19 cellular contexts compared by ENCODE assay signal in genomic region chr7:11328309-11328708, GRCh38.
DNase-seq lines count a peak whose midpoint lies in the region; ATAC-seq and TF ChIP-seq lines count a peak whose summit lies in the region.
"Had no signal": no experiment of that assay in that cellular context is flagged by ENCODE, and none has a peak within 500 bp of the region (broad histone marks: within the 10 kb centered on the region; RNA-seq: fewer than 3 reads in every experiment).

No MANE protein-coding gene starts in this region.

- ATAC-seq in HG02588 (IDR thresholded peaks at IDR 0.05; ENCODE audit: unreplicated experiment): no peak
- no peak for ATAC-seq in esophagus mucosa
- ATAC-seq: stimulated activated effector memory CD8-positive, alpha-beta T cell treated with anti-CD3 and anti-CD28 coated beads, Interleukin-12 subunit alpha, Interleukin-12 subunit beta, amount 100 ng/mL, for 72 hours had no signal

- H3K4me1 ChIP-seq in HUES48 (ENCODE audit: control insufficient read depth, insufficient read depth, low read length) (peaks cover 7% of the 10 kb centered on the region), smooth muscle cell (ENCODE audit: low read depth) (no peaks in the 10 kb centered on the region)
- H3K4me1 ChIP-seq: thyroid gland had no signal

- H3K36me3 ChIP-seq in HUES48 (ENCODE audit: control insufficient read depth, insufficient read depth, low read length): no peaks in the 10 kb centered on the region
- no peaks in the 10 kb centered on the region for H3K36me3 ChIP-seq in smooth muscle cell (ENCODE audit: low read depth)
- H3K36me3 ChIP-seq: thyroid gland had no signal

- H3K27ac ChIP-seq in HUES48 (ENCODE audit: low read depth, low read length) (peak overlapping the region; percentile 26), smooth muscle cell (ENCODE audit: low read depth) (peak overlapping the region; percentile 35)
- H3K27ac ChIP-seq: epithelial cell of prostate, thyroid gland had no signal

- no peaks in the 10 kb centered on the region for H3K79me2 ChIP-seq in smooth muscle cell (ENCODE audit: low read depth)

- peak overlapping the region; percentile 65 for H2AFZ ChIP-seq in smooth muscle cell (ENCODE audit: low read depth)

- H3K9ac ChIP-seq in HUES48 (ENCODE audit: low read depth, low read length) (no peak overlapping the region), smooth muscle cell (ENCODE audit: low read depth) (no peak overlapping the region)

- H3K4me2 ChIP-seq in smooth muscle cell: no peak overlapping the region

- H4K20me1 ChIP-seq in smooth muscle cell (ENCODE audit: low read depth): no peaks in the 10 kb centered on the region

- TF ChIP-seq CTCF in smooth muscle cell (IDR thresholded peaks at IDR 0.05; ENCODE audit: borderline replicate concordance, insufficient read depth, poor library complexity, severe bottlenecking): no peak

- 20% methylated on average over 3 of the region's 3 CpGs for WGBS in smooth muscle cell (ENCODE audit: low lambda C conversion rate)

- H3K9me3 ChIP-seq in HUES48 (ENCODE audit: control insufficient read depth, insufficient read depth, low read length) (no peaks in the 10 kb centered on the region), smooth muscle cell (replicated peaks; ENCODE audit: low read depth) (no peaks in the 10 kb centered on the region)
- H3K9me3 ChIP-seq: thyroid gland had no signal

- DNase-seq in cerebellar cortex (ENCODE audit: low spot score) (peak; percentile 23), iPS-NIHi11 (ENCODE audit: low spot score) (peak; percentile 23), smooth muscle cell (lab: John Stamatoyannopoulos, UW; ENCODE audit: unreplicated experiment) (no peak), NCI-H1048 (lab: John Stamatoyannopoulos, UW) (no peak), NCI-H1092 treated with DMSO at 0.1 percent for 48 hours (lab: John Stamatoyannopoulos, UW) (no peak)
- DNase-seq: activated naive CD4-positive, alpha-beta T cell treated with anti-CD3 and anti-CD28 coated beads, Interleukin-2, amount 10 ng/mL, durations not matched to agents 7 days and 5 days; activated T-cell treated with anti-CD3 and anti-CD28 coated beads, Interleukin-2, amount 50 U/mL, for 1 hour; aorta; head of caudate nucleus; IMR-90; NCI-H2029 treated with DMSO at 0.1 percent for 48 hours; NCI-H510A treated with DMSO at 0.1 percent for 48 hours; stimulated activated CD4-positive, alpha-beta T cell treated with anti-CD3 and anti-CD28 coated beads, Interleukin-12 subunit alpha, Interleukin-12 subunit beta, amount 100 ng/mL, for 4 hours; thyroid gland had no signal

- H3K4me3 ChIP-seq in HUES48 (ENCODE audit: low read depth, low read length) (no peak overlapping the region), smooth muscle cell (no peak overlapping the region)
- H3K4me3 ChIP-seq: thyroid gland had no signal

- no peaks in the 10 kb centered on the region for H3F3A ChIP-seq in smooth muscle cell (ENCODE audit: low read depth)

- H3K27me3 ChIP-seq in HUES48 (ENCODE audit: control insufficient read depth, insufficient read depth, low read length) (no peaks in the 10 kb centered on the region), smooth muscle cell (ENCODE audit: low read depth) (no peaks in the 10 kb centered on the region)
- H3K27me3 ChIP-seq: thyroid gland had no signal

Comparison
In these comparisons a context has a peak if more than half of its experiments do, and no peak if none do; other contexts are left out.
1. DNase-seq: peak in cerebellar cortex (single experiment) and iPS-NIHi11 (single experiment); none in smooth muscle cell (single experiment), NCI-H1048 (single experiment) and NCI-H1092 treated with DMSO at 0.1 percent for 48 hours (single experiment).